19 cellular contexts compared by ENCODE assay signal in the genomic region with DNA sequence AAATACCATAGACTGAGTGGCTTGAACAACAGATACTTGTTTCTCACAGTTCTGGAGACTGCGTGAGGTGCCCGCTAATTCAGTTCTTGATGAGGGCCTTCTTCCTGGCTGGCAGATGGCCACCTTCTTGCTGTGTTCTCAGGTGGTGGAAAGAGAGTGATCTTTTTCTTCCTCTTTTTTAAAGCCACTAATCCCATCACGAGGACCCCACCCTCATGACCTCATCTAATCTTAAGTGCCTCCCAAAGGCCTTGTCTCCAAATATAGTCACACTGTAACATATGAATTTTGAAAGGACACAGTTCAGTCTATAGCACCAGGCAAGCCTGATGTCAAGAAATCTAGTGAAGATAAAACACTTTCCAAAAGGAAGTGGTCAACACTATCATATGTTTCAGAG.
"Had no signal": no experiment of that assay in that cellular context is flagged by ENCODE, and none has a peak within 500 bp of the region (broad histone marks: within the 10 kb centered on the region; RNA-seq: fewer than 3 reads in every experiment).

No MANE protein-coding gene starts in this region.

- H3K27me3 ChIP-seq: pancreas, right atrium auricular region, spleen, testis, uterus had no signal

- H3K4me1 Mint-ChIP-seq: endodermal cell, nephron progenitor cell had no signal

- H3K27ac Mint-ChIP-seq: activated naive CD4-positive, alpha-beta T cell treated with anti-CD3 and anti-CD28 coated beads, Interleukin-2, amount 10 ng/mL, durations not matched to agents 7 days and 5 days; endodermal cell; memory B cell had no signal

- ATAC-seq: left colon, pancreas, psoas muscle had no signal

- H3K36me3 ChIP-seq: uterus had no signal

- H3K4me3 Mint-ChIP-seq: activated naive CD4-positive, alpha-beta T cell treated with anti-CD3 and anti-CD28 coated beads, Interleukin-2, amount 10 ng/mL, durations not matched to agents 7 days and 5 days; endodermal cell; memory B cell; nephron progenitor cell had no signal

- DNase-seq: activated CD4-positive, alpha-beta T cell treated with anti-CD3 and anti-CD28 coated beads for 1 hour; activated CD4-positive, alpha-beta T cell treated with anti-CD3 and anti-CD28 coated beads, Interleukin-2, amount 50 U/mL, for 1 hour; activated naive CD4-positive, alpha-beta T cell treated with anti-CD3 and anti-CD28 coated beads, Interleukin-2, amount 10 ng/mL, durations not matched to agents 7 days and 5 days; activated T-cell treated with anti-CD3 and anti-CD28 coated beads, Interleukin-2, amount 50 U/mL, for 48 hours; cortex of kidney; endodermal cell; left colon; nephron progenitor cell; pancreas; psoas muscle; spleen; stimulated activated CD4-positive, alpha-beta T cell treated with anti-CD3 and anti-CD28 coated beads, Interleukin-4, amount 100 ng/mL, for 1 hour; stimulated activated naive CD4-positive, alpha-beta T cell; testis; trophoblast cell; uterus had no signal

- FAIRE-seq: keratinocyte, pancreas had no signal

- H3K4me1 ChIP-seq: pancreas, right atrium auricular region, testis, uterus had no signal

- H3K9me3 ChIP-seq: pancreas, psoas muscle, right atrium auricular region, testis, uterus had no signal

- H3K27me3 Mint-ChIP-seq: activated naive CD4-positive, alpha-beta T cell treated with anti-CD3 and anti-CD28 coated beads, Interleukin-2, amount 10 ng/mL, durations not matched to agents 7 days and 5 days; memory B cell had no signal

- H3K4me3 ChIP-seq: pancreas, psoas muscle, right atrium auricular region, spleen, testis, uterus had no signal

- H3K27ac ChIP-seq: pancreas, psoas muscle, right atrium auricular region, spleen, testis, uterus had no signal
